In the genomic region with DNA sequence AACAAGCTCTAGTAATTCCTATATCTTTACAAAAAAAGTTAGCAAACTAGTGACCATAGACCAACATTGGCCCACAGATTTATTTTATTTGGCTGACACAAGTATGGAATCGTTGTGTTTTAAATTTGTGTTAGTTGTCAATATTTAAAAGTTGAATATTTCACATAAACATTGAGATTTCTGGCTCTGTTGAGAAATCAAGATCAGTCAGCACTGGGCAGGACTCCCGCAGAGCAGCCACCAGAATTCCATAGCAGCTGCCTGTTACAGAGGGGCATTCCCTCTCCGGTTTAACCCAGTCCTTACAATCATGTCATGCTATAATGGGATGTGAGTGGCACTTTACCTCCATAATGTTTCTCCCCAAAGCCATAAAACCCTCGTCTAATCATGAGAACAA, we compare ENCODE assay signal across 25 cellular contexts.
"Had no signal": no experiment of that assay in that cellular context is flagged by ENCODE, and none has a peak within 500 bp of the region (broad histone marks: within the 10 kb centered on the region; RNA-seq: fewer than 3 reads in every experiment).

No MANE protein-coding gene starts in this region.

- ATAC-seq: activated CD4-positive, CD25-positive, alpha-beta regulatory T cell treated with anti-CD3 and anti-CD28 coated beads, Interleukin-2, amount 50 U/mL, for 24 hours; activated CD8-positive, alpha-beta T cell treated with anti-CD3 and anti-CD28 coated beads, Interleukin-2, amount 10 ng/mL, durations not matched to agents 7 days and 5 days; K562 had no signal

- H3K27me3 Mint-ChIP-seq: brain had no signal

- H3K4me1 Mint-ChIP-seq: activated naive CD4-positive, alpha-beta T cell treated with anti-CD3 and anti-CD28 coated beads, Interleukin-2, amount 50 U/mL, for 24 hours had no signal

- H3K9ac ChIP-seq: SK-N-SH had no signal

- H3K36me3 ChIP-seq: ascending aorta, cardiac muscle cell, Peyer's patch, SJCRH30 had no signal

- H3K9me3 Mint-ChIP-seq: activated naive CD4-positive, alpha-beta T cell treated with anti-CD3 and anti-CD28 coated beads, Interleukin-2, amount 50 U/mL, for 24 hours; T-helper 2 cell treated with Interferon-gamma antibody and Interleukin-4, amounts not matched to agents 5 μg/mL and 100 μg/mL, for 36 hours had no signal

- H3K9me3 ChIP-seq: ascending aorta, Peyer's patch, SJCRH30, SK-N-SH had no signal

- H3K27me3 ChIP-seq: ascending aorta, cardiac muscle cell, Peyer's patch, SJCRH30 had no signal

- DNase-seq: activated CD4-positive, alpha-beta T cell treated with anti-CD3 and anti-CD28 coated beads for 48 hours; activated CD4-positive, alpha-beta T cell treated with anti-CD3 and anti-CD28 coated beads, Interleukin-2, amount 50 U/mL, for 4 hours; activated CD8-positive, alpha-beta memory T cell treated with anti-CD3 and anti-CD28 coated beads, Interleukin-2, amount 50 U/mL, for 48 hours; activated CD8-positive, alpha-beta T cell treated with anti-CD3 and anti-CD28 coated beads, Interleukin-2, amount 10 ng/mL, durations not matched to agents 7 days and 5 days; activated T-cell treated with anti-CD3 and anti-CD28 coated beads, Interleukin-2, amount 50 U/mL, for 1 hour; amniotic stem cell; Karpas-422; NCI-H1092; NCI-H1417 treated with DMSO at 0.1 percent for 48 hours; NCI-H1694 treated with DMSO at 0.1 percent for 48 hours; NCI-H2029 treated with DMSO at 0.1 percent for 48 hours; NCI-H446; NCI-H524; Peyer's patch; Right ventricle myocardium superior; SK-N-SH had no signal

- H3K4me3 ChIP-seq: ascending aorta, cardiac muscle cell, K562, Peyer's patch, SJCRH30 had no signal

- H3K4me3 Mint-ChIP-seq: activated CD8-positive, alpha-beta T cell treated with anti-CD3 and anti-CD28 coated beads, Interleukin-2, amount 10 ng/mL, durations not matched to agents 7 days and 5 days; activated naive CD4-positive, alpha-beta T cell treated with anti-CD3 and anti-CD28 coated beads, Interleukin-2, amount 50 U/mL, for 24 hours; brain; T-helper 2 cell treated with Interferon-gamma antibody and Interleukin-4, amounts not matched to agents 5 μg/mL and 100 μg/mL, for 36 hours had no signal

- H3K27ac Mint-ChIP-seq: activated CD8-positive, alpha-beta T cell treated with anti-CD3 and anti-CD28 coated beads, Interleukin-2, amount 10 ng/mL, durations not matched to agents 7 days and 5 days; activated naive CD4-positive, alpha-beta T cell treated with anti-CD3 and anti-CD28 coated beads, Interleukin-2, amount 50 U/mL, for 24 hours; T-helper 2 cell treated with Interferon-gamma antibody and Interleukin-4, amounts not matched to agents 5 μg/mL and 100 μg/mL, for 36 hours had no signal

- H3K36me3 Mint-ChIP-seq: activated naive CD4-positive, alpha-beta T cell treated with anti-CD3 and anti-CD28 coated beads, Interleukin-2, amount 50 U/mL, for 24 hours; brain had no signal

- H3K4me2 ChIP-seq: SK-N-SH had no signal

- H3K27ac ChIP-seq: cardiac muscle cell, Peyer's patch, RWPE1, SJCRH30 had no signal
